ENCODE assay signal across 10 cellular contexts in the genomic region with DNA sequence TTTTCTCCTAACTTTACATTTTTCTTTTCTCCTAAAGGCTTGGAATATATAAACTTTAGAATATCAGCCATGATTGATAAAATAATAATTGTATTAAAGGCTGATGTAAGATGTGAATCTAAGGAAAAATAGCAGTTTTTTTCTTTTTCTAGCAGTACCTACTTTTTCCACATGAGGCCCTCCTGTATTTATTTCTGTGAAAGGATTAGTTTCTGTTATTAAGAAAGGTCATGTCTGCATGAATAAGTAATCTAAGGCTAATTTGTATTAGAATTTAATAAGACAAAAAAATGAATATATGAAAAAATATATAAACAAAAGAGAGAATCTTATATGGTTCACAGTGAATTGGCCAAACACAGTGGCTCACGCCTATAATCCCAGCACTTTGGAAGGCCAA.
DNase-seq lines count a peak whose midpoint lies in the region; ATAC-seq and TF ChIP-seq lines count a peak whose summit lies in the region.
"Had no signal": no experiment of that assay in that cellular context is flagged by ENCODE, and none has a peak within 500 bp of the region (broad histone marks: within the 10 kb centered on the region; RNA-seq: fewer than 3 reads in every experiment).

No MANE protein-coding gene starts in this region.

- TF ChIP-seq CTCF in 22Rv1 (IDR thresholded peaks at IDR 0.05) (peak; percentile 35), GM10266 (IDR thresholded peaks at IDR 0.05; ENCODE audit: control insufficient read depth, insufficient read depth, low read depth, missing control alignments) (peak; percentile 23), fibroblast of villous mesenchyme (IDR thresholded peaks at IDR 0.05; ENCODE audit: insufficient read depth, low read depth, low read length) (peak; percentile 30)

- H3K27ac Mint-ChIP-seq in activated naive CD8-positive, alpha-beta T cell treated with anti-CD3 and anti-CD28 coated beads for 36 hours: no peak overlapping the region

- H3K27ac ChIP-seq in 22Rv1: no peak overlapping the region

- peak; percentile 76 for ATAC-seq in SK-N-SH treated with all-trans-retinoic acid at 6 μM for 48 hours
- no peak for ATAC-seq in HG03175 (IDR thresholded peaks at IDR 0.05; ENCODE audit: unreplicated experiment)
- no peak for ATAC-seq in GM18870 (IDR thresholded peaks at IDR 0.05; ENCODE audit: unreplicated experiment)

- H3K36me3 Mint-ChIP-seq in activated naive CD8-positive, alpha-beta T cell treated with anti-CD3 and anti-CD28 coated beads for 36 hours: peaks cover 11% of the 10 kb centered on the region

- DNase-seq in GM10266 (ENCODE audit: extremely low spot score): no peak
- DNase-seq in fibroblast of villous mesenchyme (ENCODE audit: low read depth): peak; percentile 4
- no peak for DNase-seq in stimulated activated CD4-positive, alpha-beta T cell treated with anti-CD3 and anti-CD28 coated beads, Interleukin-4, amount 100 ng/mL, for 4 hours
- DNase-seq in activated naive CD8-positive, alpha-beta T cell treated with anti-CD3 and anti-CD28 coated beads for 36 hours: no peak
- DNase-seq: DMS153; NK-92 treated with Interleukin-12 subunit alpha and Interleukin-12 subunit beta, amount 100 ng/mL, for 24 hours had no signal

- H3K9me3 Mint-ChIP-seq in activated naive CD8-positive, alpha-beta T cell treated with anti-CD3 and anti-CD28 coated beads for 36 hours: no peaks in the 10 kb centered on the region

- H3K4me3 Mint-ChIP-seq in activated naive CD8-positive, alpha-beta T cell treated with anti-CD3 and anti-CD28 coated beads for 36 hours: no peak overlapping the region

- H3K27me3 Mint-ChIP-seq in activated naive CD8-positive, alpha-beta T cell treated with anti-CD3 and anti-CD28 coated beads for 36 hours: no peaks in the 10 kb centered on the region

- no peaks in the 10 kb centered on the region for H3K4me1 Mint-ChIP-seq in activated naive CD8-positive, alpha-beta T cell treated with anti-CD3 and anti-CD28 coated beads for 36 hours

- H3K4me3 ChIP-seq in fibroblast of villous mesenchyme (ENCODE audit: low read depth, low read length): no peak overlapping the region

TF ChIP-seq in SK-N-SH treated with all-trans-retinoic acid at 6 μM for 48 hours, 23 proteins besides CTCF, POLR2A, EP300 and RAD21:
- TF ChIP-seq ZFP30 (CRISPR knock-in tag; IDR thresholded peaks at IDR 0.05): no peak
- TF ChIP-seq SNAI2 (CRISPR knock-in tag; IDR thresholded peaks at IDR 0.05): no peak
- TF ChIP-seq CSRNP3 (CRISPR knock-in tag; IDR thresholded peaks at IDR 0.05): no peak
- no peak for TF ChIP-seq RARB (CRISPR knock-in tag; IDR thresholded peaks at IDR 0.05)
- no peak for TF ChIP-seq POU6F1 (CRISPR knock-in tag; IDR thresholded peaks at IDR 0.05; ENCODE audit: borderline replicate concordance, low read depth)
- no peak for TF ChIP-seq ZNF70 (CRISPR knock-in tag; IDR thresholded peaks at IDR 0.05)
- no peak for TF ChIP-seq ZFP3 (CRISPR knock-in tag; IDR thresholded peaks at IDR 0.05)
- no peak for TF ChIP-seq ARNTL (CRISPR knock-in tag; IDR thresholded peaks at IDR 0.05; ENCODE audit: borderline replicate concordance, low read depth)
- no peak for TF ChIP-seq CREB5 (CRISPR knock-in tag; IDR thresholded peaks at IDR 0.05; ENCODE audit: low read depth)
- no peak for TF ChIP-seq PATZ1 (CRISPR knock-in tag; IDR thresholded peaks at IDR 0.05; ENCODE audit: borderline replicate concordance)
- no peak for TF ChIP-seq ISL1 (CRISPR knock-in tag; IDR thresholded peaks at IDR 0.05)
- no peak for TF ChIP-seq PPARA (CRISPR knock-in tag; IDR thresholded peaks at IDR 0.05; ENCODE audit: borderline replicate concordance)
